8 cellular contexts compared by ENCODE assay signal in the genomic region with DNA sequence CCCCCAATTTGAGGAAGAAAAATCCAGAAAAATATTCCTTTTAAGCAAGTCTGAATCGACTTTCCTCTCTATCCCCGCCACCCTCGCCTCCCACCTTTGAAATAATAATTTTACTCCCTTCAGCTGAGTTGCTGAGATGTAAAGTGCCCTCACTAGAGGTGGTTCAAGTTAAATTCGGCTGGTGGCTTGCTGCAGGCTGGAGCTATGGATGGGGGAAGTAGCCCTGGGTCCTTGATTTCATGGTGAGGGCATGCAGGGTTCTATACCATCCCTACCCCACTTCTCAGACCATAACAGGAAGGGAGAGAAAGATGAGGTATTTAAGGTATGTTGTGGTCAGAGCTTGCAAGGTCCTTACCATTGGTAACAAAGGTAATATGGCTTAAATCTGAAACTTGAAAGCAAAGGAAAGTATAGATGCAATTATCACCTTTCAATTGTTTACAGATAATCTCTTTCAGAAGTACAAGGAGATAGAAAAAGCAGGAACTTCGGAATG.
DNase-seq lines count a peak whose midpoint lies in the region; ATAC-seq, FAIRE-seq and TF ChIP-seq lines count a peak whose summit lies in the region.

No MANE protein-coding gene starts in this region.

- H3K27me3 Mint-ChIP-seq in Calu3 (ENCODE audit: unreplicated experiment): no peaks in the 10 kb centered on the region
- H3K27me3 Mint-ChIP-seq in naive thymus-derived CD8-positive, alpha-beta T cell: no peaks in the 10 kb centered on the region

- in situ Hi-C loops in GM12878 (cut with MboI): no loop called here

- TF ChIP-seq CTCF in Calu3 (IDR thresholded peaks at IDR 0.05; ENCODE audit: unreplicated experiment): no peak
- TF ChIP-seq CTCF in GM12878 (IDR thresholded peaks at IDR 0.05 in 2 of 3, conservative IDR thresholded peaks at IDR 0.05 in 1 of 3; ENCODE audit: control insufficient read depth in 2 of 3, extremely low read depth in 1 of 3, insufficient read depth in 1 of 3, low read depth in 3 of 3, low read length in 3 of 3): no peak

- CTCF ChIA-PET in Calu3 (lab: Charles Lee) (interaction anchor here (0.7 to 1.9 kb wide), 3 partner anchors 11 to 314 kb away, joined by 3 to 5 read pairs (median 3); no protein-coding TSS in a partner anchor), GM12878 (lab: Yijun Ruan, JAX) (interaction anchor here (0.8 to 14.5 kb wide), 15 partner anchors 8 to 313 kb away, joined by 3 to 135 read pairs (median 3); no protein-coding TSS in a partner anchor)

- no peaks in the 10 kb centered on the region for H3K9me3 ChIP-seq in GM12878 (replicated peaks; ENCODE audit: control insufficient read depth, insufficient read depth, low read length)

- ATAC-seq in GM12878 (peak; percentile 67), HG03565 (IDR thresholded peaks at IDR 0.05; ENCODE audit: unreplicated experiment) (no peak)
- peak in 1 of 2 donors; percentile 9 for ATAC-seq in naive thymus-derived CD8-positive, alpha-beta T cell

- H3K4me1 ChIP-seq in GM12878 (ENCODE audit: control insufficient read depth, insufficient read depth, low read length): no peaks in the 10 kb centered on the region; the same call in 1 of the 2 replicates

- H3K9ac ChIP-seq in GM12878 (ENCODE audit: control insufficient read depth, insufficient read depth, low read length): no peak overlapping the region

- H3K4me3 Mint-ChIP-seq in Calu3 (ENCODE audit: low read depth, unreplicated experiment): peak overlapping the region; percentile 72
- H3K4me3 Mint-ChIP-seq in naive thymus-derived CD8-positive, alpha-beta T cell: peak overlapping the region; percentile 95 to 100 (median 98)

- peaks cover 36% of the 10 kb centered on the region for H3K4me1 Mint-ChIP-seq in Calu3 (ENCODE audit: low read depth, unreplicated experiment)
- peaks cover 32 to 62% (median 58%) of the 10 kb centered on the region in 4 donors for H3K4me1 Mint-ChIP-seq in naive thymus-derived CD8-positive, alpha-beta T cell

- BruUV-seq in Calu3 (replicated peaks; lab: Mats Ljungman, UMichigan) (no TSS peak), GM12878 (replicated peaks; lab: Mats Ljungman, UMichigan) (no TSS peak)

- intact Hi-C loops in Calu3 (cut with micrococcal nuclease; ENCODE audit: unreplicated experiment) (loop anchor here (5.0 kb wide), 2 partner anchors 49 to 156 kb away; no protein-coding TSS in a partner anchor), GM12878 (cut with micrococcal nuclease; ENCODE audit: unreplicated experiment) (no loop called here)

- H4K20me1 ChIP-seq in GM12878 (ENCODE audit: control insufficient read depth, insufficient read depth): no peaks in the 10 kb centered on the region

- H3K9me3 Mint-ChIP-seq in Calu3 (ENCODE audit: low read depth, unreplicated experiment): no peaks in the 10 kb centered on the region
- no peaks in the 10 kb centered on the region for H3K9me3 Mint-ChIP-seq in naive thymus-derived CD8-positive, alpha-beta T cell

- H3K36me3 ChIP-seq in GM12878 (ENCODE audit: control insufficient read depth in 2 of 2, insufficient read depth in 2 of 2, low read length in 1 of 2): no peaks in the 10 kb centered on the region

- H2AFZ ChIP-seq in GM12878 (ENCODE audit: control insufficient read depth, low read depth, low read length): no peak overlapping the region

- 8% methylated on average over 5 of the region's 5 CpGs for WGBS in GM12878 (ENCODE audit: insufficient coverage, insufficient replicate concordance, low lambda C conversion rate, missing lambda C conversion rate)

- POLR2A ChIA-PET in GM12878 (lab: Charles Lee): interaction anchor here (1.1 to 5.2 kb wide), 10 partner anchors 11 to 163 kb away, joined by 3 to 29 read pairs (median 4); no protein-coding TSS in a partner anchor
- POLR2A ChIA-PET in naive thymus-derived CD8-positive, alpha-beta T cell (lab: Charles Lee): interaction anchor here (0.9 to 3.7 kb wide), 8 partner anchors 8 to 298 kb away, joined by 3 to 25 read pairs (median 4); no protein-coding TSS in a partner anchor

- peak; percentile 30 for DNase-seq in Calu3
- DNase-seq in HT1080 (ENCODE audit: low read depth): peak; percentile 78
- peak; percentile 7 for DNase-seq in GM12878 (ENCODE audit: low read depth, low spot score)
- DNase-seq in naive thymus-derived CD8-positive, alpha-beta T cell: peak in 1 of 10 donors; percentile 15
- DNase-seq in germinal center (ENCODE audit: low spot score): no peak
- DNase-seq in cortex of kidney (lab: John Stamatoyannopoulos, UW): no peak
- DNase-seq in DMS79 (lab: John Stamatoyannopoulos, UW): no peak

- H3K27ac ChIP-seq in GM12878 (ENCODE audit: control insufficient read depth, insufficient read depth): no peak overlapping the region

- RAD21 ChIA-PET in GM12878 (lab: Charles Lee; ENCODE audit: unreplicated experiment): interaction anchor here (0.7 to 9.6 kb wide), 25 partner anchors 10 to 313 kb away, joined by 3 to 60 read pairs (median 8); no protein-coding TSS in a partner anchor

- H3K4me3 ChIP-seq in GM12878: no peak overlapping the region

- no peak for TF ChIP-seq POLR2A in GM12878 (IDR thresholded peaks at IDR 0.05; ENCODE audit: low read depth, low read length)

- SMC1A ChIA-PET in GM12878 (lab: Charles Lee; ENCODE audit: uncharacterized antibody, unreplicated experiment): interaction anchor here (0.8 to 8.1 kb wide), 39 partner anchors 8 to 278 kb away, joined by 3 to 86 read pairs (median 6); no protein-coding TSS in a partner anchor

- TF ChIP-seq RAD21 in GM12878 (IDR thresholded peaks at IDR 0.05; ENCODE audit: insufficient read depth, low read depth, low read length): no peak

- H3K27me3 ChIP-seq in GM12878 (replicated peaks in 1 of 2; ENCODE audit: control insufficient read depth in 2 of 2, insufficient read depth in 2 of 2, low read length in 1 of 2): no peaks in the 10 kb centered on the region

- H3K79me2 ChIP-seq in GM12878 (ENCODE audit: control insufficient read depth, insufficient read depth, low read length): no peaks in the 10 kb centered on the region

- peaks cover 39% of the 10 kb centered on the region for H3K36me3 Mint-ChIP-seq in Calu3 (ENCODE audit: insufficient read depth, unreplicated experiment)
- peaks cover 6 to 17% (median 7%) of the 10 kb centered on the region in 3 donors for H3K36me3 Mint-ChIP-seq in naive thymus-derived CD8-positive, alpha-beta T cell

- peak; percentile 35 for FAIRE-seq in GM12878 (lab: Jason Lieb, UNC)

- H3K4me2 ChIP-seq in GM12878 (ENCODE audit: control insufficient read depth, insufficient read depth): no peak overlapping the region

- peak overlapping the region; percentile 95 for H3K27ac Mint-ChIP-seq in Calu3 (ENCODE audit: unreplicated experiment)
- peak overlapping the region; percentile 86 to 98 (median 95) for H3K27ac Mint-ChIP-seq in naive thymus-derived CD8-positive, alpha-beta T cell

- no peak for TF ChIP-seq EP300 in GM12878 (IDR thresholded peaks at IDR 0.05; ENCODE audit: borderline replicate concordance in 1 of 2, control insufficient read depth in 1 of 2, low read depth in 2 of 2, low read length in 2 of 2)

TF ChIP-seq in GM12878, 131 proteins besides CTCF, POLR2A, EP300 and RAD21 (continues in another document):
- no peak for TF ChIP-seq RELA (IDR thresholded peaks at IDR 0.05; ENCODE audit: borderline replicate concordance, partially characterized antibody)
- TF ChIP-seq SPI1 (IDR thresholded peaks at IDR 0.05; ENCODE audit: borderline replicate concordance, insufficient read depth, low read depth, low read length): no peak
- no peak for TF ChIP-seq ZNF622 (IDR thresholded peaks at IDR 0.05)
- TF ChIP-seq TAF1 (IDR thresholded peaks at IDR 0.05; ENCODE audit: borderline replicate concordance, low read depth, low read length): no peak
- no peak for TF ChIP-seq POLR2AphosphoS2 (IDR thresholded peaks at IDR 0.05; ENCODE audit: low read depth, low read length)
- TF ChIP-seq, protein P1, sequence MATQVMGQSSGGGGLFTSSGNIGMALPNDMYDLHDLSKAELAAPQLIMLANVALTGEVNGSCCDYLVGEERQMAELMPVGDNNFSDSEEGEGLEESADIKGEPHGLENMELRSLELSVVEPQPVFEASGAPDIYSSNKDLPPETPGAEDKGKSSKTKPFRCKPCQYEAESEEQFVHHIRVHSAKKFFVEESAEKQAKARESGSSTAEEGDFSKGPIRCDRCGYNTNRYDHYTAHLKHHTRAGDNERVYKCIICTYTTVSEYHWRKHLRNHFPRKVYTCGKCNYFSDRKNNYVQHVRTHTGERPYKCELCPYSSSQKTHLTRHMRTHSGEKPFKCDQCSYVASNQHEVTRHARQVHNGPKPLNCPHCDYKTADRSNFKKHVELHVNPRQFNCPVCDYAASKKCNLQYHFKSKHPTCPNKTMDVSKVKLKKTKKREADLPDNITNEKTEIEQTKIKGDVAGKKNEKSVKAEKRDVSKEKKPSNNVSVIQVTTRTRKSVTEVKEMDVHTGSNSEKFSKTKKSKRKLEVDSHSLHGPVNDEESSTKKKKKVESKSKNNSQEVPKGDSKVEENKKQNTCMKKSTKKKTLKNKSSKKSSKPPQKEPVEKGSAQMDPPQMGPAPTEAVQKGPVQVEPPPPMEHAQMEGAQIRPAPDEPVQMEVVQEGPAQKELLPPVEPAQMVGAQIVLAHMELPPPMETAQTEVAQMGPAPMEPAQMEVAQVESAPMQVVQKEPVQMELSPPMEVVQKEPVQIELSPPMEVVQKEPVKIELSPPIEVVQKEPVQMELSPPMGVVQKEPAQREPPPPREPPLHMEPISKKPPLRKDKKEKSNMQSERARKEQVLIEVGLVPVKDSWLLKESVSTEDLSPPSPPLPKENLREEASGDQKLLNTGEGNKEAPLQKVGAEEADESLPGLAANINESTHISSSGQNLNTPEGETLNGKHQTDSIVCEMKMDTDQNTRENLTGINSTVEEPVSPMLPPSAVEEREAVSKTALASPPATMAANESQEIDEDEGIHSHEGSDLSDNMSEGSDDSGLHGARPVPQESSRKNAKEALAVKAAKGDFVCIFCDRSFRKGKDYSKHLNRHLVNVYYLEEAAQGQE (IDR thresholded peaks at IDR 0.05; ENCODE audit: low read depth, low read length): no peak
- no peak for TF ChIP-seq NRF1 (conservative IDR thresholded peaks at IDR 0.05; ENCODE audit: low read depth, low read length)
- TF ChIP-seq, protein P2, sequence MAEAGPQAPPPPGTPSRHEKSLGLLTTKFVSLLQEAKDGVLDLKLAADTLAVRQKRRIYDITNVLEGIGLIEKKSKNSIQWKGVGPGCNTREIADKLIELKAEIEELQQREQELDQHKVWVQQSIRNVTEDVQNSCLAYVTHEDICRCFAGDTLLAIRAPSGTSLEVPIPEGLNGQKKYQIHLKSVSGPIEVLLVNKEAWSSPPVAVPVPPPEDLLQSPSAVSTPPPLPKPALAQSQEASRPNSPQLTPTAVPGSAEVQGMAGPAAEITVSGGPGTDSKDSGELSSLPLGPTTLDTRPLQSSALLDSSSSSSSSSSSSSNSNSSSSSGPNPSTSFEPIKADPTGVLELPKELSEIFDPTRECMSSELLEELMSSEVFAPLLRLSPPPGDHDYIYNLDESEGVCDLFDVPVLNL (IDR thresholded peaks at IDR 0.05; ENCODE audit: low read depth, low read length): no peak
- peak; percentile 66 for TF ChIP-seq MTA2 (IDR thresholded peaks at IDR 0.05; ENCODE audit: low read depth)

Comparison
In these comparisons a context has a peak if more than half of its experiments do, and no peak if none do; other contexts are left out.
1. DNase-seq: peak in Calu3 (single experiment), HT1080 (single experiment) and GM12878 (single experiment); none in germinal center (single experiment), cortex of kidney (single experiment) and DMS79 (single experiment).